ENCODE assay signal across 1 cellular context in the genomic region with DNA sequence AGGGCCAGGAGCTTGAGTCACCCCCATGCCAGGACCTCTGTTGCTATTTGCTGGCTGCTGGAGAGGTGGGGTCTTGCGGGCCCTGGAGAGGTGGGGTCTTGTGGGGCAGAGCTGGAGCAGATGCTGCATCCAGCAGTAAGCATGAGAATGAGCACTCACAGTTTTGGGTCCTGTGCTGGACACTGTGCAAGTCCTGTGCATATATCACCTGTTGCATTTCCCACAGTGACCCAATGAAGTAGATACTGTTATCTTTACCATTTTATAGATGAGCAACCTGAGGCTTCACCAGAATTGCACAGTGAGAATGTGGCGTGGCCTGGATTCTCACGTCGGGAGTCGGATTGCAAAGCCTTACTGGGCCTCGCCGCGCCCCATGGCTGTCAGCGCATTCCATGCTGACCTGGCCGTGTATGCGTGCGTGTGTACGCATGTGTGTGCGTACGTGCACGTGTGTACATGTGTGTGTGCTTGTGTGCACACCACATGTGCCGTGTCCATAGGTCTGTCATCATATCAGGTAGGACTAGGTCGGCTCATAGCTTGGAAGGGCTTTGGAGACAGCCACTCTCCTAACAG.
TF ChIP-seq lines count a peak whose summit lies in the region.

No MANE protein-coding gene starts in this region.

TF ChIP-seq in GM12891, 5 proteins besides CTCF, POLR2A, EP300 and RAD21:
- TF ChIP-seq POU2F2 (IDR thresholded peaks at IDR 0.05; ENCODE audit: low read depth, low read length) = no peak
